Comparison of ENCODE assay signal across 8 cellular contexts in the genomic region with DNA sequence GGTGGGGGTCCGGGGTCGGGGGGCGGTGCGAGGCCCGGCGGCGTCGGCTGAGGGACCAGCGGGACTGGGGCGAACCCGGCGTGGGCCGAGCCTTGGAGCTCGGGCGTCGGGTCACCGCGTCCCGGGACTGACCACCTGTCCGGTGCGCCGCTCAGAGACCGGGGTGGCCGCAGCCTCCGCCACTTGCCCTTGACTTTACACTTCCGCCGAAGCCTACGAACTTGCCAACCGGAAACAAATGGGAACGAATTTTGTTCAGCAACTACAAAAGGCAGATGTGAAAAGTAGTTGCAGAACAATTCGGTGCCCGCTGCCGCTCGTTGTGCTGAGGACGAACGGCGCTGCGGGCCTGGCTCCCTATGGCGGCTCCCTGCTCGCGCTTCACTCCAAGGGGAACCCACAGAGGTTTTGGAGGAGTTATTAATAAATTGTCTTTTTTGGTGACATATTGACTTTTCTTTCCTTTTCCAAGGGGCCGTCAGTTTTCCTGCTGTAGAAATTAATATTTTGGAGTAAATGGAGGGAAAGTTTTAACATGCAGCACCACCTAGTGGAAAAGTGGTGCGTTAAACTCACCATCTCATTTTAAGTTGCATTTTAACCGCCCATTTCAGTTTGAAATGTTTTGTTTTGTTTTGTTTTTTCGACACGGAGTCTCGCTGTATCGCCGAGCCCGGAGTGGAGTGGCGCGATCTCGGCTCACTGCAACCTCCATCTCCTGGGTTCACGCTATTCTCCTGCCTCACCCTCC. TPM values are rescaled to one million over a fixed set of nuclear protein-coding genes. Genes with fewer than 3 reads are reported as not detected.
DNase-seq lines count a peak whose midpoint lies in the region; ATAC-seq, FAIRE-seq and TF ChIP-seq lines count a peak whose summit lies in the region.

No MANE protein-coding gene starts in this region.

- H3K27ac Mint-ChIP-seq in activated CD4-positive, alpha-beta T cell treated with anti-CD3 and anti-CD28 coated beads for 36 hours = peak overlapping the region; percentile 98

- H3K9me3 Mint-ChIP-seq in activated CD4-positive, alpha-beta T cell treated with anti-CD3 and anti-CD28 coated beads for 36 hours (ENCODE audit: low read depth) = no peaks in the 10 kb centered on the region

- peak overlapping the region; percentile 91 to 94 for H3K9ac ChIP-seq in colonic mucosa (ENCODE audit: low read depth in 2 of 2, low read length in 2 of 2)
- peak overlapping the region; percentile 97 for H3K9ac ChIP-seq in HepG2 (ENCODE audit: insufficient read depth, low read depth, low read length)

- under 1% methylated on average over 25 of the region's 54 CpGs for WGBS in HepG2 (ENCODE audit: low lambda C conversion rate)

- in situ Hi-C loops in HepG2 (cut with HindIII; ENCODE audit: extremely low pct_ligation_motif_present, low pct_unique_long_range_greater_than_20kb) = no loop called here

- peak overlapping the region; percentile 76 for H3K4me3 ChIP-seq in AG04450 (ENCODE audit: low read depth, low read length)
- H3K4me3 ChIP-seq in colonic mucosa = peak overlapping the region; percentile 77
- peak overlapping the region; percentile 85 to 95 (median 87) for H3K4me3 ChIP-seq in HepG2 (replicated peaks in 1 of 3; ENCODE audit: insufficient read depth in 1 of 3, low read depth in 2 of 3, low read length in 3 of 3)

- peak; percentile 20 for DNase-seq in AG04450 (ENCODE audit: low read depth, low spot score)
- peak; percentile 57 for DNase-seq in NCI-H2227 treated with DMSO at 0.1 percent for 48 hours (lab: John Stamatoyannopoulos, UW)
- peak; percentile 76 for DNase-seq in activated CD4-positive, alpha-beta T cell treated with anti-CD3 and anti-CD28 coated beads for 36 hours
- peak; percentile 62 for DNase-seq in colonic mucosa
- peak; percentile 65 for DNase-seq in HepG2 (ENCODE audit: low spot score)
- DNase-seq in stimulated activated CD4-positive, alpha-beta T cell treated with anti-CD3 and anti-CD28 coated beads, Interleukin-4, amount 100 ng/mL, for 1 hour = peak; percentile 60

- no peaks in the 10 kb centered on the region for H3K36me3 ChIP-seq in colonic mucosa
- peaks cover 0 to 10% of the 10 kb centered on the region in 2 experiments; a peak in 1 of 5 replicates for H3K36me3 ChIP-seq in HepG2 (replicated peaks in 1 of 2; ENCODE audit: control insufficient read depth in 1 of 2, insufficient read depth in 2 of 2, low read length in 2 of 2)

- TF ChIP-seq RAD21 in HepG2 (CRISPR knock-in tag; IDR thresholded peaks at IDR 0.05) = peak; percentile 14; the same call in 1 of the 2 replicates

- H3K27me3 ChIP-seq in AG04450 (ENCODE audit: control insufficient read depth, insufficient read depth, low read length) (no peaks in the 10 kb centered on the region), colonic mucosa (no peaks in the 10 kb centered on the region), HepG2 (ENCODE audit: control insufficient read depth in 1 of 2, insufficient read depth in 2 of 2, low read length in 2 of 2) (no peaks in the 10 kb centered on the region)

- no peak overlapping the region for H2AFZ ChIP-seq in HepG2 (ENCODE audit: low read length)

- FAIRE-seq in HepG2 (lab: Jason Lieb, UNC) = peak; percentile 79

- CTCF ChIA-PET in AG04450 (lab: Charles Lee) (interaction anchor here (0.6 to 1.9 kb wide), 28 partner anchors 9 to 364 kb away, joined by 3 to 13 read pairs (median 4); a partner anchor contains a TSS), HepG2 (lab: Yijun Ruan, JAX; ENCODE audit: low intra/inter-chr PET ratio, low total read pairs) (no interaction called here)
- CTCF ChIA-PET in activated CD4-positive, alpha-beta T cell treated with anti-CD3 and anti-CD28 coated beads for 36 hours (lab: Charles Lee) = interaction anchor here (0.8 to 3.2 kb wide), 23 partner anchors 9 to 318 kb away, joined by 3 to 12 read pairs (median 5); a partner anchor contains a TSS

- intact Hi-C loops in activated CD4-positive, alpha-beta T cell treated with anti-CD3 and anti-CD28 coated beads for 36 hours (cut with DNase I, micrococcal nuclease) = loop anchor here (1.0 to 10.0 kb wide), 12 partner anchors 15 to 603 kb away; a partner anchor contains a TSS
- intact Hi-C loops in colonic mucosa (cut with DNase I) = no loop called here
- intact Hi-C loops in HepG2 (cut with micrococcal nuclease; ENCODE audit: unreplicated experiment) = loop anchor here (2.0 kb wide), 3 partner anchors 31 to 167 kb away; a partner anchor contains a TSS

- H3K27ac ChIP-seq in AG04450 (ENCODE audit: low read depth, low read length) (peak overlapping the region; percentile 59), colonic mucosa (peak overlapping the region; percentile 99), HepG2 (ENCODE audit: extremely low read length, insufficient read depth, low read length) (peak overlapping the region; percentile 99)

- TF ChIP-seq CTCF in AG04450 (IDR thresholded peaks at IDR 0.05; ENCODE audit: low read depth, low read length) = peak; percentile 70
- TF ChIP-seq CTCF in colonic mucosa (IDR thresholded peaks at IDR 0.05) = peak; percentile 63
- TF ChIP-seq CTCF in HepG2 (CRISPR knock-in tag; IDR thresholded peaks at IDR 0.05) = peak; percentile 72

- H4K20me1 ChIP-seq in HepG2 (ENCODE audit: insufficient read depth, low read length) = no peaks in the 10 kb centered on the region

- H3K4me1 ChIP-seq in colonic mucosa (no peaks in the 10 kb centered on the region), HepG2 (ENCODE audit: insufficient read depth, low read length) (peaks cover 13% of the 10 kb centered on the region; the same call in 1 of the 2 replicates)

- H3K4me2 ChIP-seq in HepG2 (ENCODE audit: low read depth, low read length) = peak overlapping the region; percentile 94

- H3K27me3 Mint-ChIP-seq in activated CD4-positive, alpha-beta T cell treated with anti-CD3 and anti-CD28 coated beads for 36 hours = no peaks in the 10 kb centered on the region

- POLR2A ChIA-PET in AG04450 (lab: Yijun Ruan, JAX) = interaction anchor here (0.5 to 1.6 kb wide), 9 partner anchors 31 to 318 kb away, joined by 3 to 7 read pairs (median 4); a partner anchor contains a TSS
- POLR2A ChIA-PET in activated CD4-positive, alpha-beta T cell treated with anti-CD3 and anti-CD28 coated beads for 36 hours (lab: Charles Lee) = interaction anchor here (0.5 to 1.7 kb wide), 5 partner anchors 8 to 60 kb away, joined by 3 to 13 read pairs (median 4); a partner anchor contains a TSS
- POLR2A ChIA-PET in HepG2 (lab: Yijun Ruan, JAX) = interaction anchor here (0.5 to 2.2 kb wide), 17 partner anchors 8 to 318 kb away, joined by 3 to 19 read pairs (median 4); a partner anchor contains a TSS

- peak overlapping the region; percentile 95 for H3K4me3 Mint-ChIP-seq in activated CD4-positive, alpha-beta T cell treated with anti-CD3 and anti-CD28 coated beads for 36 hours

- ATAC-seq in GM18517 (IDR thresholded peaks at IDR 0.05; ENCODE audit: unreplicated experiment) = peak; percentile 35
- ATAC-seq in HG03095 (IDR thresholded peaks at IDR 0.05; ENCODE audit: unreplicated experiment) = peak; percentile 23
- peak; percentile 21 for ATAC-seq in activated CD4-positive, alpha-beta T cell treated with anti-CD3 and anti-CD28 coated beads for 36 hours
- ATAC-seq in HepG2 = peak; percentile 14

- H3K9me3 ChIP-seq in AG04450 (ENCODE audit: control insufficient read depth, insufficient read depth, low read length) = no peaks in the 10 kb centered on the region
- no peaks in the 10 kb centered on the region for H3K9me3 ChIP-seq in colonic mucosa
- H3K9me3 ChIP-seq in HepG2 (ENCODE audit: low read length) = no peaks in the 10 kb centered on the region

- TSS peak; percentile 74 for BruUV-seq in HepG2 (replicated peaks; lab: Mats Ljungman, UMichigan)

- peak in 1 of 2 experiments; percentile 22; a peak in 1 of 4 replicates for TF ChIP-seq POLR2A in HepG2 (IDR thresholded peaks at IDR 0.05; ENCODE audit: insufficient read depth in 1 of 2, low read depth in 2 of 2, low read length in 2 of 2)

- peaks cover 9% of the 10 kb centered on the region for H3K36me3 Mint-ChIP-seq in activated CD4-positive, alpha-beta T cell treated with anti-CD3 and anti-CD28 coated beads for 36 hours (ENCODE audit: low read depth)

- TF ChIP-seq EP300 in HepG2 (IDR thresholded peaks at IDR 0.05; ENCODE audit: low read depth in 2 of 2, low read length in 2 of 2) = no peak
- no peak for TF ChIP-seq EP300 in HepG2 (CRISPR knock-in tag; IDR thresholded peaks at IDR 0.05; ENCODE audit: borderline replicate concordance)

- peaks cover 4% of the 10 kb centered on the region for H3K79me2 ChIP-seq in HepG2 (ENCODE audit: insufficient read depth, low read length)

- H3K4me1 Mint-ChIP-seq in activated CD4-positive, alpha-beta T cell treated with anti-CD3 and anti-CD28 coated beads for 36 hours = peaks cover 17% of the 10 kb centered on the region

RNA-seq across cellular contexts. Expression of a gene that starts 0.5 kb away (rescaled TPM):
- polyA plus RNA-seq in AG04450 (2011; rRNA removed) = 4.5 and 4.8 TPM in 2 replicates
- 1.9 and 2.2 TPM in 2 replicates for polyA minus RNA-seq in AG04450 (2011; rRNA and poly(A)+ RNA removed)
- 10 to 100 TPM; 10.0 to 12.8 TPM for total RNA-seq in activated CD4-positive, alpha-beta T cell treated with anti-CD3 and anti-CD28 coated beads for 36 hours
- total RNA-seq in colonic mucosa = 10 to 100 TPM; 10.3 to 13.9 TPM
- total RNA-seq in HepG2 (2016; rRNA removed; fragmentation: Illumina TruSeq; extraction: Trizol) = 12.0 and 12.3 TPM in 2 replicates
- total RNA-seq in HepG2 (2016; cell fraction: cytosol; rRNA removed; fragmentation: Illumina TruSeq; extraction: Trizol; ENCODE audit: low read depth) = 7.1 and 9.2 TPM in 2 replicates
- 11.0 and 11.8 TPM in 2 replicates for total RNA-seq in HepG2 (2016; cell fraction: insoluble cytoplasmic fraction; rRNA removed; fragmentation: Illumina TruSeq; extraction: Trizol)
- 10.6 and 11.8 TPM in 2 replicates for total RNA-seq in HepG2 (2016; cell fraction: membrane; rRNA removed; fragmentation: Illumina TruSeq; extraction: Trizol)
- total RNA-seq in HepG2 (2016; cell fraction: nucleus; rRNA removed; fragmentation: Illumina TruSeq; extraction: Trizol) = 9.6 and 10.0 TPM in 2 replicates
- 4.1 and 5.5 TPM in 2 replicates for polyA plus RNA-seq in HepG2 (2011; rRNA removed)
- polyA plus RNA-seq in HepG2 (2011; cell fraction: cytosol; rRNA removed) = 3.9 and 4.1 TPM in 2 replicates
- 4.0 and 4.1 TPM in 2 replicates for polyA plus RNA-seq in HepG2 (2011; cell fraction: nucleus; rRNA removed)
- 3.2 and 4.6 TPM in 2 replicates for polyA plus RNA-seq in HepG2 (2012)
- polyA plus RNA-seq in HepG2 (2016; cell fraction: cytosol; fragmentation: Illumina TruSeq; extraction: Trizol; ENCODE audit: low read depth) = 8.6 and 11.4 TPM in 2 replicates
- 10.4 and 11.3 TPM in 2 replicates for polyA plus RNA-seq in HepG2 (2016; cell fraction: insoluble cytoplasmic fraction; fragmentation: Illumina TruSeq; extraction: Trizol; ENCODE audit: low read depth)
- 8.8 and 9.2 TPM in 2 replicates for polyA plus RNA-seq in HepG2 (2016; cell fraction: membrane; fragmentation: Illumina TruSeq; extraction: Trizol; ENCODE audit: low read depth)
- 16.0 and 16.6 TPM in 2 replicates for polyA plus RNA-seq in HepG2 (2016; cell fraction: nucleus; fragmentation: Illumina TruSeq; extraction: Trizol; ENCODE audit: insufficient read depth, low read depth)
- polyA minus RNA-seq in HepG2 (2011; rRNA and poly(A)+ RNA removed; ENCODE audit: low replicate concordance) = 2.3 and 4.8 TPM in 2 replicates
- polyA minus RNA-seq in HepG2 (2011; cell fraction: cytosol; rRNA and poly(A)+ RNA removed) = 2.8 and 3.4 TPM in 2 replicates
- 5.0 and 8.0 TPM in 2 replicates for polyA minus RNA-seq in HepG2 (2011; cell fraction: nucleus; rRNA and poly(A)+ RNA removed)

RNA-seq across cellular contexts. Expression of a gene that starts 31.2 kb away (rescaled TPM):
- polyA plus RNA-seq in AG04450 (2011; rRNA removed) (102 and 109 TPM in 2 replicates), HepG2 (2011; rRNA removed) (22.2 and 27.9 TPM in 2 replicates)
- 74.1 and 79.6 TPM in 2 replicates for polyA minus RNA-seq in AG04450 (2011; rRNA and poly(A)+ RNA removed)
- 10 to 100 TPM; 16.6 to 29.1 TPM for total RNA-seq in activated CD4-positive, alpha-beta T cell treated with anti-CD3 and anti-CD28 coated beads for 36 hours
- total RNA-seq in colonic mucosa (10 to 100 TPM; 30.7 to 31.8 TPM), HepG2 (2016; rRNA removed; fragmentation: Illumina TruSeq; extraction: Trizol) (33.6 and 49.9 TPM in 2 replicates)
- total RNA-seq in HepG2 (2016; cell fraction: cytosol; rRNA removed; fragmentation: Illumina TruSeq; extraction: Trizol; ENCODE audit: low read depth) = 10.0 and 12.6 TPM in 2 replicates
- total RNA-seq in HepG2 (2016; cell fraction: insoluble cytoplasmic fraction; rRNA removed; fragmentation: Illumina TruSeq; extraction: Trizol) = 33.1 and 46.0 TPM in 2 replicates
- 16.2 and 20.5 TPM in 2 replicates for total RNA-seq in HepG2 (2016; cell fraction: membrane; rRNA removed; fragmentation: Illumina TruSeq; extraction: Trizol)
- total RNA-seq in HepG2 (2016; cell fraction: nucleus; rRNA removed; fragmentation: Illumina TruSeq; extraction: Trizol) = 38.4 and 46.0 TPM in 2 replicates
- polyA plus RNA-seq in HepG2 (2011; cell fraction: cytosol; rRNA removed) = 39.4 and 55.2 TPM in 2 replicates
- 24.0 and 24.4 TPM in 2 replicates for polyA plus RNA-seq in HepG2 (2011; cell fraction: nucleus; rRNA removed)
- polyA plus RNA-seq in HepG2 (2012) = 25.8 and 30.9 TPM in 2 replicates
- 10.7 and 11.0 TPM in 2 replicates for polyA plus RNA-seq in HepG2 (2016; cell fraction: cytosol; fragmentation: Illumina TruSeq; extraction: Trizol; ENCODE audit: low read depth)
- polyA plus RNA-seq in HepG2 (2016; cell fraction: insoluble cytoplasmic fraction; fragmentation: Illumina TruSeq; extraction: Trizol; ENCODE audit: low read depth) = 32.6 and 34.2 TPM in 2 replicates
- 17.4 and 18.7 TPM in 2 replicates for polyA plus RNA-seq in HepG2 (2016; cell fraction: membrane; fragmentation: Illumina TruSeq; extraction: Trizol; ENCODE audit: low read depth)
- 84.5 TPM in 2 replicates for polyA plus RNA-seq in HepG2 (2016; cell fraction: nucleus; fragmentation: Illumina TruSeq; extraction: Trizol; ENCODE audit: insufficient read depth, low read depth)
- 22.6 and 27.6 TPM in 2 replicates for polyA minus RNA-seq in HepG2 (2011; rRNA and poly(A)+ RNA removed; ENCODE audit: low replicate concordance)
- 20.3 and 30.2 TPM in 2 replicates for polyA minus RNA-seq in HepG2 (2011; cell fraction: cytosol; rRNA and poly(A)+ RNA removed)
- polyA minus RNA-seq in HepG2 (2011; cell fraction: nucleus; rRNA and poly(A)+ RNA removed) = 15.2 and 16.9 TPM in 2 replicates

RNA-seq across cellular contexts. Expression of a gene that starts 59.7 kb away (rescaled TPM):
- 73.0 and 92.3 TPM in 2 replicates for polyA plus RNA-seq in AG04450 (2011; rRNA removed)
- polyA minus RNA-seq in AG04450 (2011; rRNA and poly(A)+ RNA removed) = 70.9 and 73.5 TPM in 2 replicates
- 10 to 100 TPM; 24.5 to 24.9 TPM for total RNA-seq in activated CD4-positive, alpha-beta T cell treated with anti-CD3 and anti-CD28 coated beads for 36 hours
- 10 to 100 TPM; 24.2 to 31.0 TPM for total RNA-seq in colonic mucosa
- 41.5 and 52.6 TPM in 2 replicates for total RNA-seq in HepG2 (2016; rRNA removed; fragmentation: Illumina TruSeq; extraction: Trizol)
- 10.3 and 10.6 TPM in 2 replicates for total RNA-seq in HepG2 (2016; cell fraction: cytosol; rRNA removed; fragmentation: Illumina TruSeq; extraction: Trizol; ENCODE audit: low read depth)
- 39.8 and 49.7 TPM in 2 replicates for total RNA-seq in HepG2 (2016; cell fraction: insoluble cytoplasmic fraction; rRNA removed; fragmentation: Illumina TruSeq; extraction: Trizol)
- 33.9 and 34.4 TPM in 2 replicates for total RNA-seq in HepG2 (2016; cell fraction: membrane; rRNA removed; fragmentation: Illumina TruSeq; extraction: Trizol)
- 39.4 and 43.9 TPM in 2 replicates for total RNA-seq in HepG2 (2016; cell fraction: nucleus; rRNA removed; fragmentation: Illumina TruSeq; extraction: Trizol)
- polyA plus RNA-seq in HepG2 (2011; rRNA removed) = 30.3 and 34.6 TPM in 2 replicates
- 10.6 and 18.7 TPM in 2 replicates for polyA plus RNA-seq in HepG2 (2011; cell fraction: cytosol; rRNA removed)
- 23.1 and 31.3 TPM in 2 replicates for polyA plus RNA-seq in HepG2 (2011; cell fraction: nucleus; rRNA removed)
- 25.4 and 26.1 TPM in 2 replicates for polyA plus RNA-seq in HepG2 (2012)
- polyA plus RNA-seq in HepG2 (2016; cell fraction: cytosol; fragmentation: Illumina TruSeq; extraction: Trizol; ENCODE audit: low read depth) = 8.0 and 8.8 TPM in 2 replicates
- 39.1 and 45.0 TPM in 2 replicates for polyA plus RNA-seq in HepG2 (2016; cell fraction: insoluble cytoplasmic fraction; fragmentation: Illumina TruSeq; extraction: Trizol; ENCODE audit: low read depth)
- polyA plus RNA-seq in HepG2 (2016; cell fraction: membrane; fragmentation: Illumina TruSeq; extraction: Trizol; ENCODE audit: low read depth) = 19.7 and 20.6 TPM in 2 replicates
- polyA plus RNA-seq in HepG2 (2016; cell fraction: nucleus; fragmentation: Illumina TruSeq; extraction: Trizol; ENCODE audit: insufficient read depth, low read depth) = 53.8 and 56.9 TPM in 2 replicates
- polyA minus RNA-seq in HepG2 (2011; rRNA and poly(A)+ RNA removed; ENCODE audit: low replicate concordance) = 32.1 and 44.9 TPM in 2 replicates
- 24.9 and 25.5 TPM in 2 replicates for polyA minus RNA-seq in HepG2 (2011; cell fraction: cytosol; rRNA and poly(A)+ RNA removed)
- polyA minus RNA-seq in HepG2 (2011; cell fraction: nucleus; rRNA and poly(A)+ RNA removed) = 61.3 and 65.8 TPM in 2 replicates

Comparison
In these comparisons a context has a peak if more than half of its experiments do, and no peak if none do; other contexts are left out.
1. Peak in every context shown above with its lines: DNase-seq, ATAC-seq, H3K4me3 ChIP-seq and H3K27ac ChIP-seq.
2. DNase-seq: peak in every context shown above with its lines; median percentile 76 in activated CD4-positive, alpha-beta T cell treated with anti-CD3 and anti-CD28 coated beads for 36 hours; 65 in HepG2; 62 in colonic mucosa; 60 in stimulated activated CD4-positive, alpha-beta T cell treated with anti-CD3 and anti-CD28 coated beads, Interleukin-4, amount 100 ng/mL, for 1 hour; 57 in NCI-H2227 treated with DMSO at 0.1 percent for 48 hours; 20 in AG04450.